ENCODE assay signal across 8 cellular contexts in genomic region chr15:73677146-73677607, GRCh38. TPM values are rescaled to one million over a fixed set of nuclear protein-coding genes. Genes with fewer than 3 reads are reported as not detected.
DNase-seq lines count a peak whose midpoint lies in the region; ATAC-seq and TF ChIP-seq lines count a peak whose summit lies in the region.

No MANE protein-coding gene starts in this region.

- no peaks in the 10 kb centered on the region for H3F3A ChIP-seq in GM23248 (ENCODE audit: insufficient read depth)
- H3F3A ChIP-seq in OCI-LY1 (ENCODE audit: insufficient read depth, low read length) = no peaks in the 10 kb centered on the region

- H3K4me1 ChIP-seq in GM23248 (ENCODE audit: insufficient read depth) (no peaks in the 10 kb centered on the region), OCI-LY1 (ENCODE audit: insufficient read depth, low read length, severe bottlenecking) (no peaks in the 10 kb centered on the region)

- no peak overlapping the region for H3K27ac ChIP-seq in GM23248
- no peak overlapping the region for H3K27ac ChIP-seq in OCI-LY1 (ENCODE audit: low read depth, low read length, poor library complexity, severe bottlenecking)

- peak overlapping the region; percentile 58; the same call in 1 of the 2 replicates for H2AFZ ChIP-seq in GM23248
- H2AFZ ChIP-seq in OCI-LY1 (ENCODE audit: low read length) = no peak overlapping the region

- H3K79me2 ChIP-seq in GM23248 (ENCODE audit: insufficient read depth) = no peaks in the 10 kb centered on the region
- no peaks in the 10 kb centered on the region for H3K79me2 ChIP-seq in OCI-LY1 (ENCODE audit: insufficient read depth, low read length)

- H3K4me2 ChIP-seq in GM23248 (ENCODE audit: unreplicated experiment) (no peak overlapping the region), OCI-LY1 (ENCODE audit: low read length) (no peak overlapping the region)

- peak; percentile 87 for ATAC-seq in sciatic nerve
- ATAC-seq in GM21619 (IDR thresholded peaks at IDR 0.05; ENCODE audit: unreplicated experiment) = no peak
- ATAC-seq in GM18907 (IDR thresholded peaks at IDR 0.05; ENCODE audit: unreplicated experiment) = no peak

- peak; percentile 71 for TF ChIP-seq CTCF in OCI-LY1 (IDR thresholded peaks at IDR 0.05; ENCODE audit: low read length)

- intact Hi-C loops in head of caudate nucleus (cut with DNase I) = no loop called here
- intact Hi-C loops in sciatic nerve (cut with DNase I) = no loop called here

- in situ Hi-C loops in GM23248 (cut with MboI) = no loop called here

- H3K9me3 ChIP-seq in GM23248 (ENCODE audit: low read depth) = no peaks in the 10 kb centered on the region
- H3K9me3 ChIP-seq in OCI-LY1 (ENCODE audit: low read length) = no peaks in the 10 kb centered on the region

- peak; percentile 36 to 46 for DNase-seq in AML-193 (lab: John Stamatoyannopoulos, UW)
- DNase-seq in GM23248 = peak; percentile 72
- peak; percentile 27 for DNase-seq in activated gamma-delta T cell treated with anti-CD3 and anti-CD28 coated beads, Interleukin-2, amount 50 U/mL, for 16 hours (ENCODE audit: low read depth)
- peak in 40 of 42 donors; percentile 36 to 87 (median 68) for DNase-seq in head of caudate nucleus
- DNase-seq in sciatic nerve (ENCODE audit: low spot score) = peak; percentile 75

- H3K9ac ChIP-seq in GM23248 = no peak overlapping the region
- no peak overlapping the region for H3K9ac ChIP-seq in OCI-LY1 (ENCODE audit: low read length)

- no peaks in the 10 kb centered on the region for H3K36me3 ChIP-seq in GM23248 (ENCODE audit: low read depth)
- no peaks in the 10 kb centered on the region for H3K36me3 ChIP-seq in OCI-LY1 (ENCODE audit: insufficient read depth, low read length)

- H3K9me2 ChIP-seq in GM23248 (ENCODE audit: insufficient read depth) = no peaks in the 10 kb centered on the region
- H3K9me2 ChIP-seq in OCI-LY1 (ENCODE audit: low read depth, low read length) = no peaks in the 10 kb centered on the region

- H3K27me3 ChIP-seq in GM23248 (replicated peaks; ENCODE audit: insufficient read depth) (peaks cover 10% of the 10 kb centered on the region), OCI-LY1 (ENCODE audit: insufficient read depth, low read length) (no peaks in the 10 kb centered on the region; the same call in 1 of the 2 replicates)

- WGBS in GM23248 (ENCODE audit: low coverage in 1 of 2, low lambda C conversion rate in 2 of 2, missing lambda C conversion rate in 2 of 2), 2 experiments = 27 to 39% methylated on average over 5 of the region's 5 CpGs

- no peaks in the 10 kb centered on the region for H4K20me1 ChIP-seq in GM23248 (ENCODE audit: insufficient read depth)
- no peaks in the 10 kb centered on the region for H4K20me1 ChIP-seq in OCI-LY1 (ENCODE audit: insufficient read depth, low read length)

- no peak overlapping the region for H3K4me3 ChIP-seq in GM23248
- H3K4me3 ChIP-seq in OCI-LY1 (ENCODE audit: low read depth, low read length, poor library complexity, severe bottlenecking) = no peak overlapping the region

RNA-seq across cellular contexts. Expression of gene CD276, which starts 7.0 kb away (rescaled TPM):
- total RNA-seq in GM23248 (2014; rRNA removed; shearing (Covaris generic)) = 94.6 and 102 TPM in 2 replicates
- polyA plus RNA-seq in GM23248 (2016; fragmentation: Nextera tagmentation; extraction: Ambion mirVana) = 104 TPM in 2 replicates
- 47.0 TPM for total RNA-seq in sciatic nerve

RNA-seq across cellular contexts. Expression of gene NPTN, which starts 44.0 kb away (rescaled TPM):
- total RNA-seq in GM23248 (2014; rRNA removed; shearing (Covaris generic)) = 183 and 272 TPM in 2 replicates
- polyA plus RNA-seq in GM23248 (2016; fragmentation: Nextera tagmentation; extraction: Ambion mirVana) = 128 and 136 TPM in 2 replicates
- 85.5 TPM for total RNA-seq in sciatic nerve
